In genomic region chr18:73218293-73218692, GRCh38 we compare ENCODE assay signal across 35 cellular contexts.
"Had no signal": no experiment of that assay in that cellular context is flagged by ENCODE, and none has a peak within 500 bp of the region (broad histone marks: within the 10 kb centered on the region; RNA-seq: fewer than 3 reads in every experiment).

No MANE protein-coding gene starts in this region.

- H3K4me3 ChIP-seq: MG63 had no signal

- DNase-seq: Karpas-422, Kasumi-1, KBM-7, KG1, MG63, MM.1S, MV-4-11, NCI-H1048, NCI-H1092, NCI-H1092 treated with DMSO at 0.1 percent for 48 hours, NCI-H1105, NCI-H1105 treated with DMSO at 0.1 percent for 48 hours, NCI-H1417, NCI-H1417 treated with DMSO at 0.1 percent for 48 hours, NCI-H1436, NCI-H1436 treated with DMSO at 0.1 percent for 48 hours, NCI-H146, NCI-H1694, NCI-H1694 treated with DMSO at 0.1 percent for 48 hours, NCI-H187, NCI-H187 treated with DMSO at 0.1 percent for 48 hours, NCI-H1930, NCI-H2029, NCI-H2029 treated with DMSO at 0.1 percent for 48 hours, NCI-H2081, NCI-H2081 treated with DMSO at 0.1 percent for 48 hours, NCI-H2107, NCI-H2171, NCI-H2171 treated with DMSO at 0.1 percent for 48 hours, NCI-H2227 treated with DMSO at 0.1 percent for 48 hours, NCI-H226, NCI-H345, NCI-H446, NCI-H446 treated with DMSO at 0.1 percent for 48 hours had no signal

- H3K36me3 ChIP-seq: MG63 had no signal

- H3K27ac ChIP-seq: KMS-11 had no signal

- H3K9ac ChIP-seq: KMS-11 had no signal

- H3K27me3 ChIP-seq: MG63 had no signal

- H3K4me2 ChIP-seq: KMS-11 had no signal
